In the genomic region with DNA sequence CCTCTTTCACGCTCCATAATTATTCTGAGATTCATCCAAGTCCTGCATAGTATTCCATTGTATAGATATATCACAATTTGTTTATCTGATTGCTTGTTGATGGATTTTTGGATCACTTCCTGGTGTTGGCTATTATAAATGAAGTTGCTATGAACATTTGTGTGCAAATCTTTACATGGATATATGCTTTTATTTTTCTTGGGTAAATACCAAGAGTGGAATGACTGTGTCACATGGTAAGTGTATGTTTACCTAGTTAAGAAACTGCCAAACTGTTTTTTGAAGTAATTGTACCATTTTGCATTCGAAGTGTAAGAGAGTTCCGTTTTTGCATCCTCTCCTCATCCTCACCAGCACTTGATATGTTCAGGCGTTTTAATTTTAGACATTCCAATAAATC, we compare ENCODE assay signal across 19 cellular contexts. TPM values are rescaled to one million over a fixed set of nuclear protein-coding genes. Genes with fewer than 3 reads are reported as not detected.
DNase-seq lines count a peak whose midpoint lies in the region; ATAC-seq, FAIRE-seq and TF ChIP-seq lines count a peak whose summit lies in the region.
"Had no signal": no experiment of that assay in that cellular context is flagged by ENCODE, and none has a peak within 500 bp of the region (broad histone marks: within the 10 kb centered on the region; RNA-seq: fewer than 3 reads in every experiment).

No MANE protein-coding gene starts in this region.

- H3K27ac ChIP-seq in GM23338 (ENCODE audit: low read depth): no peak overlapping the region
- H3K27ac ChIP-seq in smooth muscle cell (ENCODE audit: low read depth): no peak overlapping the region
- no peak overlapping the region for H3K27ac ChIP-seq in esophagus squamous epithelium

- H3K4me1 ChIP-seq in GM23338 (ENCODE audit: insufficient read depth) (peaks cover 10% of the 10 kb centered on the region; the same call in 1 of the 2 replicates), smooth muscle cell (ENCODE audit: low read depth) (no peaks in the 10 kb centered on the region), esophagus squamous epithelium (no peaks in the 10 kb centered on the region)

- ATAC-seq in GM23338: no peak
- no peak for ATAC-seq in GM18502 (IDR thresholded peaks at IDR 0.05; ENCODE audit: poor library complexity, unreplicated experiment)

- no peak for TF ChIP-seq POLR2A in esophagus squamous epithelium (IDR thresholded peaks at IDR 0.05)

- TF ChIP-seq CTCF in GM23338 (conservative IDR thresholded peaks at IDR 0.05; ENCODE audit: low read depth in 2 of 2) (no peak), smooth muscle cell (IDR thresholded peaks at IDR 0.05; ENCODE audit: borderline replicate concordance, insufficient read depth, poor library complexity, severe bottlenecking) (no peak), esophagus squamous epithelium (IDR thresholded peaks at IDR 0.05) (no peak)

- H3K4me2 ChIP-seq in GM23338: peak overlapping the region; percentile 76
- peak overlapping the region; percentile 66 for H3K4me2 ChIP-seq in smooth muscle cell

- DNase-seq in GM23338 (ENCODE audit: low spot score): no peak
- DNase-seq in smooth muscle cell (lab: John Stamatoyannopoulos, UW; ENCODE audit: unreplicated experiment): no peak
- DNase-seq in iPS-NIHi7 (ENCODE audit: extremely low spot score): no peak
- DNase-seq in esophagus squamous epithelium (lab: John Stamatoyannopoulos, UW): no peak
- DNase-seq: C1 segment of cervical spinal cord; Calu3; CD4-positive, alpha-beta memory T cell; COR-L47; DMS153; DND-41; H7; HCEC 1CT had no signal

- no peak overlapping the region for H3K9ac ChIP-seq in smooth muscle cell (ENCODE audit: low read depth)

- no peak overlapping the region for H3K27ac Mint-ChIP-seq in GM23338
- H3K27ac Mint-ChIP-seq: CD4-positive, alpha-beta memory T cell had no signal

- H3K36me3 Mint-ChIP-seq in GM23338 (ENCODE audit: low read depth): no peaks in the 10 kb centered on the region
- H3K36me3 Mint-ChIP-seq: CD4-positive, alpha-beta memory T cell had no signal

- WGBS in smooth muscle cell (ENCODE audit: low lambda C conversion rate): 88% methylated on average over 4 of the region's 4 CpGs
- WGBS in esophagus squamous epithelium, 2 donors: 31 to 46% methylated on average over 4 of the region's 4 CpGs

- H3K4me1 Mint-ChIP-seq in GM23338: peaks cover 3% of the 10 kb centered on the region; the same call in 1 of the 3 replicates

- H3K4me3 Mint-ChIP-seq in GM23338: no peak overlapping the region
- H3K4me3 Mint-ChIP-seq: CD4-positive, alpha-beta memory T cell had no signal

- peak; percentile 14 for FAIRE-seq in colon (lab: Jason Lieb, UNC)
- FAIRE-seq: G401.6, GM12892, H1 had no signal

- H3K36me3 ChIP-seq in GM23338 (ENCODE audit: insufficient read depth) (no peaks in the 10 kb centered on the region), smooth muscle cell (ENCODE audit: low read depth) (no peaks in the 10 kb centered on the region), esophagus squamous epithelium (no peaks in the 10 kb centered on the region)

- H3K4me3 ChIP-seq in GM23338: peak overlapping the region; percentile 55; the same call in 1 of the 2 replicates
- no peak overlapping the region for H3K4me3 ChIP-seq in smooth muscle cell
- H3K4me3 ChIP-seq in esophagus squamous epithelium: no peak overlapping the region

- H4K20me1 ChIP-seq in GM23338 (replicated peaks; ENCODE audit: insufficient read depth) (no peaks in the 10 kb centered on the region; the same call in 1 of the 2 replicates), smooth muscle cell (ENCODE audit: low read depth) (no peaks in the 10 kb centered on the region)

- no peaks in the 10 kb centered on the region for H3K79me2 ChIP-seq in GM23338 (replicated peaks; ENCODE audit: insufficient read depth)
- no peaks in the 10 kb centered on the region for H3K79me2 ChIP-seq in smooth muscle cell (ENCODE audit: low read depth)

- peaks cover 33% of the 10 kb centered on the region for H3K27me3 ChIP-seq in GM23338 (ENCODE audit: insufficient read depth)
- no peaks in the 10 kb centered on the region for H3K27me3 ChIP-seq in smooth muscle cell (ENCODE audit: low read depth)
- H3K27me3 ChIP-seq in esophagus squamous epithelium: peaks cover 0 to 40% (median 0%) of the 10 kb centered on the region in 4 donors

- no peaks in the 10 kb centered on the region for H3K9me3 ChIP-seq in smooth muscle cell (replicated peaks; ENCODE audit: low read depth)
- H3K9me3 ChIP-seq in esophagus squamous epithelium: no peaks in the 10 kb centered on the region

- H2AFZ ChIP-seq in GM23338 (peak overlapping the region; percentile 98), smooth muscle cell (ENCODE audit: low read depth) (no peak overlapping the region)

- H3K9me2 ChIP-seq in GM23338 (ENCODE audit: insufficient read depth): no peaks in the 10 kb centered on the region

- H3K9me3 Mint-ChIP-seq in GM23338: no peaks in the 10 kb centered on the region

- peaks cover 5% of the 10 kb centered on the region for H3K27me3 Mint-ChIP-seq in GM23338 (ENCODE audit: insufficient read depth, low read depth, poor library complexity)

- H3F3A ChIP-seq in GM23338 (replicated peaks; ENCODE audit: low read depth) (no peaks in the 10 kb centered on the region), smooth muscle cell (ENCODE audit: low read depth) (no peaks in the 10 kb centered on the region)

- intact Hi-C loops in esophagus squamous epithelium (cut with DNase I): no loop called here

TF ChIP-seq in GM23338, 12 proteins besides CTCF, POLR2A, EP300 and RAD21:
- TF ChIP-seq ZNF331 (CRISPR knock-in tag; IDR thresholded peaks at IDR 0.05; ENCODE audit: low read depth): no peak
- TF ChIP-seq REST (IDR thresholded peaks at IDR 0.05; ENCODE audit: unreplicated experiment): no peak
- TF ChIP-seq STAT1 (IDR thresholded peaks at IDR 0.05; ENCODE audit: unreplicated experiment): no peak
- TF ChIP-seq EZH2 (IDR thresholded peaks at IDR 0.05; ENCODE audit: low read depth, unreplicated experiment): no peak

RNA-seq across cellular contexts. Expression of gene KALRN, which starts 6.7 kb away (rescaled TPM):
- 12.0 and 13.6 TPM in 2 replicates for total RNA-seq in GM23338 (2014; rRNA removed; shearing (Covaris generic))
- polyA plus RNA-seq in GM23338 (2016; fragmentation: Nextera tagmentation; extraction: Ambion mirVana) (2.4 and 4.2 TPM in 2 replicates), smooth muscle cell (26.1 and 26.2 TPM in 2 replicates)
- total RNA-seq in smooth muscle cell (31.1 and 41.3 TPM in 2 replicates), esophagus squamous epithelium (10 to 100 TPM; 18.5 to 36.8 (median 30.0) TPM)

RNA-seq across cellular contexts. Expression of gene ROPN1, which starts 34.6 kb away (rescaled TPM):
- 0.27 TPM in 1 of 2 replicates, not detected in the other for total RNA-seq in GM23338 (2014; rRNA removed; shearing (Covaris generic))
- polyA plus RNA-seq in GM23338 (2016; fragmentation: Nextera tagmentation; extraction: Ambion mirVana) (0.11 TPM in 1 of 2 replicates, not detected in the other), smooth muscle cell (not detected in 2 replicates)
- total RNA-seq in smooth muscle cell (not detected in 2 replicates), esophagus squamous epithelium (under 1 TPM in 1 of 4 donors, not detected in 3; 0.38 TPM)
- total RNA-seq: A673; Calu3; CD4-positive, alpha-beta memory T cell; H1; H7 had no signal
- polyA plus RNA-seq: BJ; CD4-positive, alpha-beta memory T cell had no signal
